Comparison of ENCODE assay signal across 20 cellular contexts in genomic region chr15:75091814-75092213, GRCh38.
DNase-seq lines count a peak whose midpoint lies in the region; ATAC-seq and TF ChIP-seq lines count a peak whose summit lies in the region.
"Had no signal": no experiment of that assay in that cellular context is flagged by ENCODE, and none has a peak within 500 bp of the region (broad histone marks: within the 10 kb centered on the region; RNA-seq: fewer than 3 reads in every experiment).

No MANE protein-coding gene starts in this region.

- no peak overlapping the region for H2AFZ ChIP-seq in PC-3 (ENCODE audit: low read length)
- H2AFZ ChIP-seq: hepatocyte, neural progenitor cell had no signal

- peaks cover 4 to 21% of the 10 kb centered on the region in 2 donors for H3K36me3 Mint-ChIP-seq in activated naive CD4-positive, alpha-beta T cell treated with anti-CD3 and anti-CD28 coated beads, Interleukin-2, amount 50 U/mL, for 72 hours
- peaks cover 4% of the 10 kb centered on the region for H3K36me3 Mint-ChIP-seq in stimulated activated naive CD8-positive, alpha-beta T cell treated with anti-CD3 and anti-CD28 coated beads, Interleukin-15, Interleukin-2, amounts not matched to agents 100 ng/mL and 50 ng/mL, for 24 hours (ENCODE audit: low read depth)
- H3K36me3 Mint-ChIP-seq: neural progenitor cell had no signal

- no peaks in the 10 kb centered on the region for H3K36me3 ChIP-seq in PC-3 (ENCODE audit: low read depth, low read length)
- H3K36me3 ChIP-seq: MG63, neural progenitor cell, transverse colon had no signal

- no peaks in the 10 kb centered on the region for H3F3A ChIP-seq in PC-3 (ENCODE audit: low read length, unreplicated experiment)

- H3K9me3 Mint-ChIP-seq in activated naive CD4-positive, alpha-beta T cell treated with anti-CD3 and anti-CD28 coated beads, Interleukin-2, amount 50 U/mL, for 72 hours: peaks cover under 1 to 5% of the 10 kb centered on the region in 2 donors
- H3K9me3 Mint-ChIP-seq in stimulated activated naive CD8-positive, alpha-beta T cell treated with anti-CD3 and anti-CD28 coated beads, Interleukin-15, Interleukin-2, amounts not matched to agents 100 ng/mL and 50 ng/mL, for 24 hours: peaks cover 4% of the 10 kb centered on the region
- H3K9me3 Mint-ChIP-seq: CD4-positive, alpha-beta T cell had no signal

- no peak overlapping the region for H3K27ac Mint-ChIP-seq in activated naive CD4-positive, alpha-beta T cell treated with anti-CD3 and anti-CD28 coated beads, Interleukin-2, amount 50 U/mL, for 72 hours
- peak overlapping the region; percentile 26 for H3K27ac Mint-ChIP-seq in stimulated activated naive CD8-positive, alpha-beta T cell treated with anti-CD3 and anti-CD28 coated beads, Interleukin-15, Interleukin-2, amounts not matched to agents 100 ng/mL and 50 ng/mL, for 24 hours
- H3K27ac Mint-ChIP-seq: CD4-positive, alpha-beta T cell; endodermal cell; neural progenitor cell had no signal

- H3K79me2 ChIP-seq in PC-3 (ENCODE audit: low read length): no peaks in the 10 kb centered on the region
- H3K79me2 ChIP-seq: hepatocyte had no signal

- BruUV-seq in PC-3 (replicated peaks; lab: Mats Ljungman, UMichigan): no TSS peak

- TF ChIP-seq CTCF in astrocyte of the spinal cord (IDR thresholded peaks at IDR 0.05; ENCODE audit: low read depth, low read length) (no peak), PC-3 (conservative IDR thresholded peaks at IDR 0.05; ENCODE audit: low read depth, low read length) (no peak)

- H3K4me1 Mint-ChIP-seq in stimulated activated naive CD8-positive, alpha-beta T cell treated with anti-CD3 and anti-CD28 coated beads, Interleukin-15, Interleukin-2, amounts not matched to agents 100 ng/mL and 50 ng/mL, for 24 hours (ENCODE audit: low read depth): peaks cover 39% of the 10 kb centered on the region
- H3K4me1 Mint-ChIP-seq: endodermal cell had no signal

- H3K27me3 ChIP-seq in PC-3 (ENCODE audit: low read length): no peaks in the 10 kb centered on the region
- H3K27me3 ChIP-seq: hepatocyte, MG63, neural progenitor cell, transverse colon had no signal

- POLR2A ChIA-PET in PC-3 (lab: Charles Lee; ENCODE audit: unreplicated experiment): interaction anchor here (0.7 kb wide), 1 partner anchor 1844 kb away, joined by 4 read pairs; no protein-coding TSS in a partner anchor

- CTCF ChIA-PET in PC-3 (lab: Charles Lee): no interaction called here

- intact Hi-C loops in PC-3 (cut with micrococcal nuclease): no loop called here

- H3K4me1 ChIP-seq in PC-3 (ENCODE audit: insufficient read depth, low read length): no peaks in the 10 kb centered on the region
- H3K4me1 ChIP-seq: transverse colon had no signal

- H3K27ac ChIP-seq in PC-3 (ENCODE audit: low read length): no peak overlapping the region
- H3K27ac ChIP-seq: hepatocyte, neural progenitor cell, transverse colon had no signal

- H3K9ac ChIP-seq in PC-3 (ENCODE audit: low read length): no peak overlapping the region
- H3K9ac ChIP-seq: neural progenitor cell had no signal

- in situ Hi-C loops in astrocyte of the spinal cord (cut with HindIII; ENCODE audit: low sequenced_read_pairs): no loop called here

- DNase-seq in activated naive CD4-positive, alpha-beta T cell treated with anti-CD3 and anti-CD28 coated beads, Interleukin-2, amount 50 U/mL, for 72 hours (ENCODE audit: low spot score in 2 of 2): no peak
- no peak for DNase-seq in activated naive CD4-positive, alpha-beta T cell (lab: John Stamatoyannopoulos, UW)
- DNase-seq in HT1080 (ENCODE audit: low read depth) (peak; percentile 21), astrocyte of the spinal cord (ENCODE audit: low read depth, low spot score) (peak; percentile 24), PC-3 (no peak), midbrain (lab: John Stamatoyannopoulos, UW) (no peak), NCI-H1930 (lab: John Stamatoyannopoulos, UW) (no peak)
- DNase-seq: activated effector memory CD4-positive, alpha-beta T cell treated with Interleukin-2 at 50 U/mL for 16 hours; anterior cingulate cortex; CD4-positive, alpha-beta T cell; DMS79; endodermal cell; islet precursor cell; MG63; NCI-H2029; NCI-H446 treated with DMSO at 0.1 percent for 48 hours; transverse colon had no signal

- H4K20me1 ChIP-seq in PC-3 (ENCODE audit: low read length): no peaks in the 10 kb centered on the region

- H3K4me2 ChIP-seq in PC-3 (ENCODE audit: low read length): no peak overlapping the region
- H3K4me2 ChIP-seq: hepatocyte, neural progenitor cell had no signal

- no peaks in the 10 kb centered on the region for H3K9me2 ChIP-seq in PC-3 (replicated peaks; ENCODE audit: low read length)

- H3K4me3 ChIP-seq in astrocyte of the spinal cord (ENCODE audit: low read depth, low read length) (no peak overlapping the region), PC-3 (ENCODE audit: low read length) (no peak overlapping the region)
- H3K4me3 ChIP-seq: hepatocyte, MG63, neural progenitor cell, transverse colon had no signal

- H3K4me3 Mint-ChIP-seq in stimulated activated naive CD8-positive, alpha-beta T cell treated with anti-CD3 and anti-CD28 coated beads, Interleukin-15, Interleukin-2, amounts not matched to agents 100 ng/mL and 50 ng/mL, for 24 hours: no peak overlapping the region
- H3K4me3 Mint-ChIP-seq: CD4-positive, alpha-beta T cell; endodermal cell; neural progenitor cell had no signal

- H3K27me3 Mint-ChIP-seq in stimulated activated naive CD8-positive, alpha-beta T cell treated with anti-CD3 and anti-CD28 coated beads, Interleukin-15, Interleukin-2, amounts not matched to agents 100 ng/mL and 50 ng/mL, for 24 hours: peaks cover 20% of the 10 kb centered on the region
- H3K27me3 Mint-ChIP-seq: CD4-positive, alpha-beta T cell had no signal

- no peaks in the 10 kb centered on the region for H3K9me3 ChIP-seq in PC-3 (ENCODE audit: low read length)
- H3K9me3 ChIP-seq: MG63, transverse colon had no signal

- ATAC-seq in activated naive CD4-positive, alpha-beta T cell treated with anti-CD3 and anti-CD28 coated beads, Interleukin-2, amount 50 U/mL, for 72 hours: peak; percentile 97 to 98
- no peak for ATAC-seq in PC-3

Comparison
In these comparisons a context has a peak if more than half of its experiments do, and no peak if none do; other contexts are left out.
1. DNase-seq: peak in HT1080 (single experiment) and astrocyte of the spinal cord (single experiment); none in activated naive CD4-positive, alpha-beta T cell treated with anti-CD3 and anti-CD28 coated beads, Interleukin-2, amount 50 U/mL, for 72 hours (0 of 2), activated naive CD4-positive, alpha-beta T cell (0 of 4), PC-3 (single experiment), midbrain (single experiment) and NCI-H1930 (0 of 2).